In the genomic region with DNA sequence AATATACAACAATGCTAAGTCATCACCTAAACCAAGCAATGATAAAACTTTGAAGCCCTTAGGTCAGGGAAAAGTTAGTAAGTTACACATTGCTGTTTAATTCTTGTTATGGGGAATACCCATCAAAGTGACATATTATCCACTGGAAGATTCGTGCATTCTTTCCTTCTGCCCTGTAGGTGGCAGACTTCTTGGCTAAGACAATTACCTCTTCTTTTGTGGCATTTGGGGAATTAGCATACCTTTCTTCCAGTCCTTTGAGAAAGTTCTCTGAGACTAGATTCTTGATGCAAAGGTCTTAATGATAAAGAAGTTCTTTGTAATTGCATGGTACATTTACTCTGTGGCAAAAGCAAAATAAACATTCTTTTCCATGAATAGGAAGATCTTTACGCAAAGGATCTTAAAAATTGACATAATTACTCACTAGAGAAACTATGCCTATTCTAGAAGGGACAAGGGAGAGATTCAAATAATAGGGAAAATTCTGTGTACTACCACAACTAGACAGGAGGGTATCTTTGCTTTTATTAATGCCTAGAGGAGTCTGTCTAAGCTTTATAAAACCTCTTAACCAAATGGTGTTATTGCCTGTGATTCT, we compare ENCODE assay signal across 10 cellular contexts.
DNase-seq lines count a peak whose midpoint lies in the region; ATAC-seq, FAIRE-seq and TF ChIP-seq lines count a peak whose summit lies in the region.
"Had no signal": no experiment of that assay in that cellular context is flagged by ENCODE, and none has a peak within 500 bp of the region (broad histone marks: within the 10 kb centered on the region; RNA-seq: fewer than 3 reads in every experiment).

No MANE protein-coding gene starts in this region.

- no peak overlapping the region for H3K9ac ChIP-seq in PC-3 (ENCODE audit: low read length)

- H3K36me3 ChIP-seq in PC-3 (ENCODE audit: low read depth, low read length), result no peaks in the 10 kb centered on the region
- H3K36me3 ChIP-seq: neutrophil had no signal

- H4K20me1 ChIP-seq in PC-3 (ENCODE audit: low read length), result no peaks in the 10 kb centered on the region

- no peaks in the 10 kb centered on the region for H3K9me2 ChIP-seq in PC-3 (replicated peaks; ENCODE audit: low read length)

- no peak for TF ChIP-seq POLR2A in GM12891 (IDR thresholded peaks at IDR 0.05; ENCODE audit: low read depth, low read length)

- H3K27me3 ChIP-seq in PC-3 (ENCODE audit: low read length), result no peaks in the 10 kb centered on the region
- H3K27me3 ChIP-seq: neutrophil had no signal

- no peaks in the 10 kb centered on the region for H3F3A ChIP-seq in PC-3 (ENCODE audit: low read length, unreplicated experiment)

- peak; percentile 2 for DNase-seq in NCI-H146 (lab: John Stamatoyannopoulos, UW)
- DNase-seq in NCI-H146 treated with DMSO at 0.1 percent for 48 hours (lab: John Stamatoyannopoulos, UW; ENCODE audit: unreplicated experiment), result no peak
- peak; percentile 12 for DNase-seq in PC-3
- peak; percentile 9 for DNase-seq in iris pigment epithelial cell (ENCODE audit: low read depth)
- DNase-seq in GM12891 (ENCODE audit: insufficient read length, low spot score), result no peak
- DNase-seq in KG1 (lab: John Stamatoyannopoulos, UW), result no peak
- DNase-seq in activated CD4-positive, alpha-beta T cell treated with anti-CD3 and anti-CD28 coated beads, Interleukin-2, amount 50 U/mL, for 48 hours, result no peak
- DNase-seq: activated B cell treated with CpG ODN at 0.5 μM for 24 hours had no signal

- H3K4me1 ChIP-seq in PC-3 (ENCODE audit: insufficient read depth, low read length), result no peaks in the 10 kb centered on the region

- POLR2A ChIA-PET in PC-3 (lab: Charles Lee; ENCODE audit: unreplicated experiment), result no interaction called here

- CTCF ChIA-PET in PC-3 (lab: Charles Lee), result no interaction called here

- H3K79me2 ChIP-seq in PC-3 (ENCODE audit: low read length), result no peaks in the 10 kb centered on the region

- H3K4me3 ChIP-seq in PC-3 (ENCODE audit: low read length), result no peak overlapping the region

- BruUV-seq in PC-3 (replicated peaks; lab: Mats Ljungman, UMichigan), result no TSS peak

- ATAC-seq in HG02763 (IDR thresholded peaks at IDR 0.05; ENCODE audit: unreplicated experiment) (peak; percentile 60), PC-3 (no peak)

- TF ChIP-seq CTCF in PC-3 (conservative IDR thresholded peaks at IDR 0.05; ENCODE audit: low read depth, low read length), result peak; percentile 61

- no peaks in the 10 kb centered on the region for H3K9me3 ChIP-seq in PC-3 (ENCODE audit: low read length)
- H3K9me3 ChIP-seq: neutrophil had no signal

- H2AFZ ChIP-seq in PC-3 (ENCODE audit: low read length), result no peak overlapping the region

- H3K27ac ChIP-seq in PC-3 (ENCODE audit: low read length), result no peak overlapping the region
- H3K27ac ChIP-seq: neutrophil had no signal

- no peak overlapping the region for H3K4me2 ChIP-seq in PC-3 (ENCODE audit: low read length)

- no peak for FAIRE-seq in GM12891 (lab: Jason Lieb, UNC)

- intact Hi-C loops in PC-3 (cut with micrococcal nuclease), result no loop called here

TF ChIP-seq in GM12891, 5 proteins besides CTCF, POLR2A, EP300 and RAD21:
- TF ChIP-seq SPI1 (IDR thresholded peaks at IDR 0.05; ENCODE audit: low read depth, low read length), result no peak
- TF ChIP-seq PAX5 (IDR thresholded peaks at IDR 0.05; ENCODE audit: insufficient read depth, low read length, severe bottlenecking), result no peak
- TF ChIP-seq TAF1 (IDR thresholded peaks at IDR 0.05; ENCODE audit: low read depth, low read length), result no peak
- TF ChIP-seq POLR2AphosphoS5 (IDR thresholded peaks at IDR 0.05; ENCODE audit: low read depth, low read length), result no peak
- no peak for TF ChIP-seq POU2F2 (IDR thresholded peaks at IDR 0.05; ENCODE audit: low read depth, low read length)

Comparison
In these comparisons a context has a peak if more than half of its experiments do, and no peak if none do; other contexts are left out.
1. DNase-seq: peak in NCI-H146 (single experiment), PC-3 (single experiment) and iris pigment epithelial cell (single experiment); none in NCI-H146 treated with DMSO at 0.1 percent for 48 hours (single experiment), GM12891 (single experiment), KG1 (single experiment) and activated CD4-positive, alpha-beta T cell treated with anti-CD3 and anti-CD28 coated beads, Interleukin-2, amount 50 U/mL, for 48 hours (0 of 2).